ENCODE assay signal across 11 cellular contexts in genomic region chr13:110305001-110305400, GRCh38. TPM values are rescaled to one million over a fixed set of nuclear protein-coding genes. Genes with fewer than 3 reads are reported as not detected.
DNase-seq lines count a peak whose midpoint lies in the region; ATAC-seq and TF ChIP-seq lines count a peak whose summit lies in the region.
"Had no signal": no experiment of that assay in that cellular context is flagged by ENCODE, and none has a peak within 500 bp of the region (broad histone marks: within the 10 kb centered on the region; RNA-seq: fewer than 3 reads in every experiment).

No MANE protein-coding gene starts in this region.

- H3K9me3 Mint-ChIP-seq in HFFc6, result no peaks in the 10 kb centered on the region
- H3K9me3 Mint-ChIP-seq in stimulated activated naive B cell treated with anti-CD40 and anti-IgM and Interleukin-4, amounts not matched to agents 10 μg/mL and 1 μg/mL and 100 μg/mL, for 72 hours, result no peaks in the 10 kb centered on the region
- H3K9me3 Mint-ChIP-seq: stimulated activated naive CD8-positive, alpha-beta T cell treated with anti-CD3 and anti-CD28 coated beads, Interleukin-15, Interleukin-2, amounts not matched to agents 100 ng/mL and 50 ng/mL, for 24 hours had no signal

- no peak for TF ChIP-seq CTCF in HFFc6 (IDR thresholded peaks at IDR 0.05)
- TF ChIP-seq CTCF in colonic mucosa (IDR thresholded peaks at IDR 0.05), result no peak
- no peak for TF ChIP-seq CTCF in spleen (IDR thresholded peaks at IDR 0.05 in 8 of 11, conservative IDR thresholded peaks at IDR 0.05 in 3 of 11)

- H3K14ac ChIP-seq in mesenchymal stem cell (ENCODE audit: low read length in 2 of 2), result no peak overlapping the region

- H3K9ac ChIP-seq in colonic mucosa (ENCODE audit: low read depth in 2 of 2, low read length in 2 of 2) (no peak overlapping the region), mesenchymal stem cell (ENCODE audit: low read length) (peak overlapping the region; percentile 86)

- no peak for TF ChIP-seq POLR2A in spleen (IDR thresholded peaks at IDR 0.05)

- peak overlapping the region; percentile 72 for H3K27ac Mint-ChIP-seq in HFFc6
- no peak overlapping the region for H3K27ac Mint-ChIP-seq in stimulated activated naive B cell treated with anti-CD40 and anti-IgM and Interleukin-4, amounts not matched to agents 10 μg/mL and 1 μg/mL and 100 μg/mL, for 72 hours
- H3K27ac Mint-ChIP-seq: stimulated activated naive CD8-positive, alpha-beta T cell treated with anti-CD3 and anti-CD28 coated beads, Interleukin-15, Interleukin-2, amounts not matched to agents 100 ng/mL and 50 ng/mL, for 24 hours had no signal

- no peaks in the 10 kb centered on the region for H3K36me3 ChIP-seq in colonic mucosa
- peaks cover 0 to 17% of the 10 kb centered on the region in 2 experiments for H3K36me3 ChIP-seq in mesenchymal stem cell (ENCODE audit: control insufficient read depth in 1 of 2, insufficient read depth in 2 of 2, low read depth in 1 of 2, low read length in 2 of 2)
- no peaks in the 10 kb centered on the region for H3K36me3 ChIP-seq in spleen

- H2BK12ac ChIP-seq in mesenchymal stem cell (ENCODE audit: low read length in 2 of 2), result no peak overlapping the region

- no peaks in the 10 kb centered on the region for H3K4me1 ChIP-seq in colonic mucosa
- H3K4me1 ChIP-seq in mesenchymal stem cell (ENCODE audit: control insufficient read depth, insufficient read depth, low read depth, low read length), result peaks cover 24% of the 10 kb centered on the region
- H3K4me1 ChIP-seq in spleen, result peaks cover 0 to 45% (median 13%) of the 10 kb centered on the region in 6 donors

- H4K8ac ChIP-seq in mesenchymal stem cell (ENCODE audit: low read length), result no peak overlapping the region

- no peak overlapping the region for H2BK120ac ChIP-seq in mesenchymal stem cell (ENCODE audit: low read depth, low read length)

- H3K4me3 Mint-ChIP-seq in HFFc6, result peak overlapping the region; percentile 87
- H3K4me3 Mint-ChIP-seq in stimulated activated naive B cell treated with anti-CD40 and anti-IgM and Interleukin-4, amounts not matched to agents 10 μg/mL and 1 μg/mL and 100 μg/mL, for 72 hours, result no peak overlapping the region
- H3K4me3 Mint-ChIP-seq: stimulated activated naive CD8-positive, alpha-beta T cell treated with anti-CD3 and anti-CD28 coated beads, Interleukin-15, Interleukin-2, amounts not matched to agents 100 ng/mL and 50 ng/mL, for 24 hours had no signal

- H3K4me3 ChIP-seq in colonic mucosa (peak overlapping the region; percentile 48), mesenchymal stem cell (ENCODE audit: insufficient read depth in 1 of 2, low read depth in 1 of 2, low read length in 2 of 2) (peak overlapping the region in 1 of 2 experiments; percentile 94), spleen (peak overlapping the region in 7 of 8 donors; percentile 46 to 73 (median 51))

- H3K18ac ChIP-seq in mesenchymal stem cell (ENCODE audit: low read depth in 1 of 2, low read length in 2 of 2), result no peak overlapping the region

- peak overlapping the region; percentile 85 for H3K4me2 ChIP-seq in mesenchymal stem cell (ENCODE audit: low read length, poor library complexity, severe bottlenecking)

- H3K23ac ChIP-seq in mesenchymal stem cell (ENCODE audit: low read length in 2 of 2), result no peak overlapping the region

- H3K4me1 Mint-ChIP-seq in HFFc6 (ENCODE audit: low read depth), result peaks cover 77% of the 10 kb centered on the region
- peaks cover 7 to 12% of the 10 kb centered on the region in 2 donors for H3K4me1 Mint-ChIP-seq in stimulated activated naive B cell treated with anti-CD40 and anti-IgM and Interleukin-4, amounts not matched to agents 10 μg/mL and 1 μg/mL and 100 μg/mL, for 72 hours

- H4K91ac ChIP-seq in mesenchymal stem cell (ENCODE audit: low read length), result no peak overlapping the region

- H2BK15ac ChIP-seq in mesenchymal stem cell (ENCODE audit: low read depth, poor library complexity, severe bottlenecking), result no peak overlapping the region

- no peak overlapping the region for H2AFZ ChIP-seq in mesenchymal stem cell (ENCODE audit: low read depth, low read length)

- H3K27me3 ChIP-seq in colonic mucosa, result peaks cover 28% of the 10 kb centered on the region
- H3K27me3 ChIP-seq in mesenchymal stem cell (ENCODE audit: control insufficient read depth in 1 of 2, insufficient read depth in 1 of 2, low read length in 2 of 2), result no peaks in the 10 kb centered on the region
- H3K27me3 ChIP-seq in spleen (replicated peaks in 1 of 7), result peaks cover 0 to 71% (median 27%) of the 10 kb centered on the region in 7 donors

- H3K9me3 ChIP-seq in colonic mucosa (no peaks in the 10 kb centered on the region), mesenchymal stem cell (ENCODE audit: control insufficient read depth, low read length) (no peaks in the 10 kb centered on the region), spleen (no peaks in the 10 kb centered on the region)

- no peak overlapping the region for H2AK5ac ChIP-seq in mesenchymal stem cell (ENCODE audit: low read length, severe bottlenecking)

- WGBS in mesenchymal stem cell, result 55% methylated on average over 4 of the region's 4 CpGs
- WGBS in spleen, 5 donors, result 44 to 55% (median 52%) methylated on average over 4 of the region's 4 CpGs

- peaks cover 2% of the 10 kb centered on the region; the same call in 1 of the 2 replicates for H3K27me3 Mint-ChIP-seq in HFFc6 (ENCODE audit: insufficient read depth)
- peaks cover 62 to 72% of the 10 kb centered on the region in 2 donors for H3K27me3 Mint-ChIP-seq in stimulated activated naive B cell treated with anti-CD40 and anti-IgM and Interleukin-4, amounts not matched to agents 10 μg/mL and 1 μg/mL and 100 μg/mL, for 72 hours

- H3K36me3 Mint-ChIP-seq in HFFc6 (ENCODE audit: low read depth), result peaks cover 34% of the 10 kb centered on the region
- peaks cover 0 to 5% of the 10 kb centered on the region in 2 donors for H3K36me3 Mint-ChIP-seq in stimulated activated naive B cell treated with anti-CD40 and anti-IgM and Interleukin-4, amounts not matched to agents 10 μg/mL and 1 μg/mL and 100 μg/mL, for 72 hours

- no peaks in the 10 kb centered on the region for H3K79me1 ChIP-seq in mesenchymal stem cell (replicated peaks; ENCODE audit: low read length, poor library complexity, severe bottlenecking)

- no peak for ATAC-seq in stimulated activated naive B cell treated with anti-CD40 and anti-IgM and Interleukin-4, amounts not matched to agents 10 μg/mL and 1 μg/mL and 100 μg/mL, for 72 hours (replicated peaks)
- ATAC-seq: HCT116 had no signal

- intact Hi-C loops in colonic mucosa (cut with DNase I), result loop anchor here (5.0 kb wide), 1 partner anchor 42 kb away; no protein-coding TSS in a partner anchor
- intact Hi-C loops in spleen (cut with DNase I; ENCODE audit: low total_unique reads), result loop anchor here (10.0 kb wide), 1 partner anchor 110 kb away; no protein-coding TSS in a partner anchor

- peak overlapping the region; percentile 26 for H3K27ac ChIP-seq in colonic mucosa
- peak overlapping the region; percentile 2 for H3K27ac ChIP-seq in mesenchymal stem cell (ENCODE audit: low read length, poor library complexity, severe bottlenecking)
- peak overlapping the region in 6 of 8 donors; percentile 81 to 87 (median 86) for H3K27ac ChIP-seq in spleen

- DNase-seq in HFFc6 (no peak), colonic mucosa (no peak), mesenchymal stem cell (no peak), spleen (no peak), LoVo (ENCODE audit: low spot score) (no peak), HuH-7 (ENCODE audit: low spot score) (no peak), hepatic stellate cell (ENCODE audit: low spot score) (no peak)
- no peak for DNase-seq in stimulated activated naive B cell treated with anti-CD40 and anti-IgM and Interleukin-4, amounts not matched to agents 10 μg/mL and 1 μg/mL and 100 μg/mL, for 72 hours
- DNase-seq: NCI-H226 had no signal

- H2BK5ac ChIP-seq in mesenchymal stem cell (ENCODE audit: low read depth, low read length, poor library complexity, severe bottlenecking), result no peak overlapping the region

- no peak overlapping the region for H3K4ac ChIP-seq in mesenchymal stem cell (ENCODE audit: low read depth in 1 of 2, low read length in 2 of 2)

RNA-seq across cellular contexts. Expression of gene COL4A1, which starts 2.0 kb away (rescaled TPM):
- total RNA-seq in HFFc6 (2021; fragmentation: NEBNext Ultra II Directional; extraction: Animal tissue kit (Norgen Biotek cat#: 25700)), result 100 to 1,000 TPM; 137 to 328 (median 148) TPM
- total RNA-seq in colonic mucosa (10 to 100 TPM; 27.0 to 97.0 TPM), spleen (100 to 1,000 TPM; 251 to 959 (median 365) TPM)
- polyA plus RNA-seq in mesenchymal stem cell (2013, experiment 1 of 2), result 2,271 TPM
- polyA plus RNA-seq in mesenchymal stem cell (2013, experiment 2 of 2), result 2,270 TPM
- polyA plus RNA-seq in spleen, result 10 to 100 TPM; 37.9 to 71.7 (median 61.5) TPM

RNA-seq across cellular contexts. Expression of gene COL4A2, which starts 2.1 kb away (rescaled TPM):
- total RNA-seq in HFFc6 (2021; fragmentation: NEBNext Ultra II Directional; extraction: Animal tissue kit (Norgen Biotek cat#: 25700)), result 100 to 1,000 TPM; 202 to 327 (median 217) TPM
- total RNA-seq in colonic mucosa (100 to 1,000 TPM in 1 of 2 donors, 10 to 100 TPM in 1; 61.1 to 111 TPM), spleen (100 to 1,000 TPM; 296 to 712 (median 410) TPM)
- 2,099 TPM for polyA plus RNA-seq in mesenchymal stem cell (2013, experiment 1 of 2)
- polyA plus RNA-seq in mesenchymal stem cell (2013, experiment 2 of 2), result 2,053 TPM
- 100 to 1,000 TPM in 1 of 3 donors, 10 to 100 TPM in 2; 52.6 to 116 (median 76.3) TPM for polyA plus RNA-seq in spleen

Comparison
In these comparisons a context has a peak if more than half of its experiments do, and no peak if none do; other contexts are left out.
1. H3K27ac ChIP-seq: peak in every context shown above with its lines; median percentile 86 in spleen; 26 in colonic mucosa; 2 in mesenchymal stem cell.